Comparison of ENCODE assay signal across 9 cellular contexts in genomic region chr9:19154135-19154612, GRCh38. TPM values are rescaled to one million over a fixed set of nuclear protein-coding genes. Genes with fewer than 3 reads are reported as not detected.
DNase-seq lines count a peak whose midpoint lies in the region; ATAC-seq and TF ChIP-seq lines count a peak whose summit lies in the region.
"Had no signal": no experiment of that assay in that cellular context is flagged by ENCODE, and none has a peak within 500 bp of the region (broad histone marks: within the 10 kb centered on the region; RNA-seq: fewer than 3 reads in every experiment).

No MANE protein-coding gene starts in this region.

- H3K36me3 ChIP-seq in osteoblast (ENCODE audit: insufficient read depth, low read length): no peaks in the 10 kb centered on the region

- H3K27me3 ChIP-seq in osteoblast (ENCODE audit: insufficient read depth, low read length): no peaks in the 10 kb centered on the region

- POLR2A ChIA-PET in HEK293T (lab: Yijun Ruan, JAX): no interaction called here

- no peaks in the 10 kb centered on the region for H3K79me2 ChIP-seq in osteoblast (ENCODE audit: insufficient read depth, low read length)

- no peak for ATAC-seq in HG03196 (IDR thresholded peaks at IDR 0.05; ENCODE audit: unreplicated experiment)

- peak; percentile 72 for DNase-seq in CMK (ENCODE audit: low read depth)
- DNase-seq in NOMO-1 treated with DMSO at 0.1 percent for 48 hours (lab: John Stamatoyannopoulos, UW; ENCODE audit: unreplicated experiment): peak; percentile 74
- DNase-seq in erythroblast (lab: John Stamatoyannopoulos, UW): peak; percentile 97 to 100
- no peak for DNase-seq in osteoblast (ENCODE audit: insufficient read length, low spot score, missing footprints)
- no peak for DNase-seq in NK-92 (lab: John Stamatoyannopoulos, UW; ENCODE audit: unreplicated experiment)
- DNase-seq in NCI-H2171 (lab: John Stamatoyannopoulos, UW): no peak
- DNase-seq in HEK293T (ENCODE audit: extremely low spot score): no peak
- DNase-seq: naive B cell had no signal

- TF ChIP-seq CTCF in osteoblast (IDR thresholded peaks at IDR 0.05; ENCODE audit: extremely low read depth, low read depth, low read length): no peak

- no peaks in the 10 kb centered on the region for H3K9me3 ChIP-seq in osteoblast (ENCODE audit: low read depth, low read length)

- H3K4me2 ChIP-seq in osteoblast (ENCODE audit: insufficient read depth, low read length): no peak overlapping the region

- peaks cover 18% of the 10 kb centered on the region for H3K4me1 ChIP-seq in osteoblast (ENCODE audit: insufficient read depth, low read length)

- H3K27ac ChIP-seq in osteoblast (ENCODE audit: low read depth, low read length): peak overlapping the region; percentile 22

- CTCF ChIA-PET in HEK293T (lab: Yijun Ruan, JAX): no interaction called here

- H4K20me1 ChIP-seq in osteoblast (ENCODE audit: insufficient read depth, low read length): no peaks in the 10 kb centered on the region

- peak; percentile 67 for TF ChIP-seq POLR2A in erythroblast (IDR thresholded peaks at IDR 0.05; ENCODE audit: low read length)

- no peak overlapping the region for H2AFZ ChIP-seq in osteoblast (ENCODE audit: low read length)

- no peak overlapping the region for H3K4me3 ChIP-seq in osteoblast (ENCODE audit: insufficient read depth, low read length)

TF ChIP-seq in HEK293T, 16 proteins besides CTCF, POLR2A, EP300 and RAD21:
- TF ChIP-seq SUZ12 (IDR thresholded peaks at IDR 0.05) (no peak), FOXA1 (IDR thresholded peaks at IDR 0.05) (no peak), FOXM1 (IDR thresholded peaks at IDR 0.05; ENCODE audit: borderline replicate concordance) (no peak), HDGF (IDR thresholded peaks at IDR 0.05; ENCODE audit: borderline replicate concordance) (no peak), NFRKB (IDR thresholded peaks at IDR 0.05) (no peak), LEF1 (IDR thresholded peaks at IDR 0.05; ENCODE audit: borderline replicate concordance) (no peak), ARNT (IDR thresholded peaks at IDR 0.05) (no peak), ZNF384 (IDR thresholded peaks at IDR 0.05) (no peak), L3MBTL2 (conservative IDR thresholded peaks at IDR 0.05) (no peak; the same call in 1 of the 2 replicates), CTBP1 (IDR thresholded peaks at IDR 0.05; ENCODE audit: borderline replicate concordance) (no peak), BHLHE40 (IDR thresholded peaks at IDR 0.05; ENCODE audit: borderline replicate concordance) (no peak), FOXK2 (IDR thresholded peaks at IDR 0.05) (no peak), SP1 (IDR thresholded peaks at IDR 0.05) (no peak), TARDBP (IDR thresholded peaks at IDR 0.05) (no peak), ELF4 (IDR thresholded peaks at IDR 0.05) (no peak), PKNOX1 (IDR thresholded peaks at IDR 0.05) (no peak)

RNA-seq across cellular contexts. Expression of gene PLIN2, which starts 26.9 kb away (rescaled TPM):
- total RNA-seq in osteoblast: 113 and 143 TPM in 2 replicates

RNA-seq across cellular contexts. Expression of gene HAUS6, which starts 51.5 kb away (rescaled TPM):
- 14.5 and 16.2 TPM in 2 replicates for total RNA-seq in osteoblast

Comparison
In these comparisons a context has a peak if more than half of its experiments do, and no peak if none do; other contexts are left out.
1. DNase-seq: peak in CMK (single experiment), NOMO-1 treated with DMSO at 0.1 percent for 48 hours (single experiment) and erythroblast (2 of 2); none in osteoblast (single experiment), NK-92 (single experiment), NCI-H2171 (single experiment) and HEK293T (single experiment).